ENCODE assay signal across 11 cellular contexts in genomic region chr17:8939496-8940334, GRCh38. TPM values are rescaled to one million over a fixed set of nuclear protein-coding genes. Genes with fewer than 3 reads are reported as not detected.
DNase-seq lines count a peak whose midpoint lies in the region; ATAC-seq lines count a peak whose summit lies in the region.
"Had no signal": no experiment of that assay in that cellular context is flagged by ENCODE, and none has a peak within 500 bp of the region (broad histone marks: within the 10 kb centered on the region; RNA-seq: fewer than 3 reads in every experiment).

No MANE protein-coding gene starts in this region.

- peaks cover 81% of the 10 kb centered on the region for H3K4me1 Mint-ChIP-seq in activated T-cell treated with anti-CD3 and anti-CD28 coated beads, Interleukin-2, amount 50 U/mL, for 4 hours (ENCODE audit: low read depth)
- H3K4me1 Mint-ChIP-seq in activated T-helper 17 cell treated with anti-CD3 and anti-CD28 coated beads, Interleukin-2, amount 50 U/mL, for 72 hours, result peaks cover 44% of the 10 kb centered on the region

- peaks cover 29% of the 10 kb centered on the region for H3K36me3 Mint-ChIP-seq in activated T-cell treated with anti-CD3 and anti-CD28 coated beads, Interleukin-2, amount 50 U/mL, for 4 hours (ENCODE audit: insufficient read depth)
- peaks cover 73% of the 10 kb centered on the region for H3K36me3 Mint-ChIP-seq in activated T-helper 17 cell treated with anti-CD3 and anti-CD28 coated beads, Interleukin-2, amount 50 U/mL, for 72 hours (ENCODE audit: low read depth)

- H3K4me3 Mint-ChIP-seq in activated T-cell treated with anti-CD3 and anti-CD28 coated beads, Interleukin-2, amount 50 U/mL, for 4 hours, result peak overlapping the region; percentile 54
- peak overlapping the region; percentile 75 for H3K4me3 Mint-ChIP-seq in activated T-helper 17 cell treated with anti-CD3 and anti-CD28 coated beads, Interleukin-2, amount 50 U/mL, for 72 hours

- no peaks in the 10 kb centered on the region for H3K27me3 Mint-ChIP-seq in activated T-cell treated with anti-CD3 and anti-CD28 coated beads, Interleukin-2, amount 50 U/mL, for 4 hours (ENCODE audit: low read depth)
- no peaks in the 10 kb centered on the region for H3K27me3 Mint-ChIP-seq in activated T-helper 17 cell treated with anti-CD3 and anti-CD28 coated beads, Interleukin-2, amount 50 U/mL, for 72 hours

- peaks cover 3% of the 10 kb centered on the region for H3K9me3 Mint-ChIP-seq in activated T-cell treated with anti-CD3 and anti-CD28 coated beads, Interleukin-2, amount 50 U/mL, for 4 hours
- peaks cover 4% of the 10 kb centered on the region for H3K9me3 Mint-ChIP-seq in activated T-helper 17 cell treated with anti-CD3 and anti-CD28 coated beads, Interleukin-2, amount 50 U/mL, for 72 hours

- peak overlapping the region; percentile 96 for H3K27ac Mint-ChIP-seq in activated T-helper 17 cell treated with anti-CD3 and anti-CD28 coated beads, Interleukin-2, amount 50 U/mL, for 72 hours

- peak; percentile 53 to 59 for ATAC-seq in activated T-cell treated with anti-CD3 and anti-CD28 coated beads, Interleukin-2, amount 50 U/mL, for 4 hours
- ATAC-seq in HG02981 (IDR thresholded peaks at IDR 0.05; ENCODE audit: unreplicated experiment) (peak; percentile 33), HG02610 (IDR thresholded peaks at IDR 0.05; ENCODE audit: unreplicated experiment) (no peak)
- peak; percentile 60 for ATAC-seq in activated T-helper 17 cell treated with anti-CD3 and anti-CD28 coated beads, Interleukin-2, amount 50 U/mL, for 72 hours (replicated peaks)
- ATAC-seq in stimulated activated naive CD8-positive, alpha-beta T cell treated with anti-CD3 and anti-CD28 coated beads, Interleukin-15, Interleukin-2, amounts not matched to agents 100 U/mL and 50 U/mL, for 24 hours, result peak; percentile 64

- no peak for DNase-seq in activated T-cell treated with anti-CD3 and anti-CD28 coated beads, Interleukin-2, amount 50 U/mL, for 4 hours
- no peak for DNase-seq in activated T-cell treated with anti-CD3 and anti-CD28 coated beads, Interleukin-2, amount 50 U/mL, for 1 hour
- DNase-seq in stimulated activated naive CD8-positive, alpha-beta T cell treated with anti-CD3 and anti-CD28 coated beads, Interleukin-15, Interleukin-2, amounts not matched to agents 100 U/mL and 50 U/mL, for 24 hours, result peak; percentile 64
- no peak for DNase-seq in SW 1271 (lab: John Stamatoyannopoulos, UW)
- no peak for DNase-seq in NCI-H146 (lab: John Stamatoyannopoulos, UW)
- DNase-seq: cerebellar nuclear complex had no signal

RNA-seq across cellular contexts. Expression of gene PIK3R5, which starts 25.8 kb away (rescaled TPM):
- 10 to 100 TPM in 2 of 3 donors, 1 to 10 TPM in 1; 8.4 to 17.8 (median 13.6) TPM for total RNA-seq in activated T-cell treated with anti-CD3 and anti-CD28 coated beads, Interleukin-2, amount 50 U/mL, for 4 hours
- total RNA-seq in activated T-helper 17 cell treated with anti-CD3 and anti-CD28 coated beads, Interleukin-2, amount 50 U/mL, for 72 hours, result 10 to 100 TPM; 47.2 to 78.6 TPM
- total RNA-seq: glomerular endothelial cell, MCF 10A had no signal
